Comparison of ENCODE assay signal across 18 cellular contexts in the genomic region with DNA sequence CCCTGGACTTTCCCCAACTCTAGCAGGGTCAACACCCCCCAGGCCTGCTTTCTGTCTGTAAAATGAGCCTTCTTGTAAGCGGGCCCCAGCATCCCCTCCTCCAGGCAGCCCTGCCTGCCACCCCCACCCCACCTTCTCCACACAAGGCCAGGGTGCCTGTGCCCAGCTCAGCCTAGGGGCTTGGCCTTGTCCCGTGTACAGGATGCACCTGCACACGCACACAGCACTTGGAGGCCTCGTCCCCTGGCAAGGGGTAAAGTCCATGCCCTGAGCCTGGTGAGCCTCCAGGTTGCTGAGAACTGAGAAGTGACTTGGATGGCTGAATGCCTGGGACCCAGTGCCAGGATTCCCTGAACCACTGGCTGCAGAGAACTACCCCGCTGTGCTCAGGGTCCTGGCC. TPM values are rescaled to one million over a fixed set of nuclear protein-coding genes. Genes with fewer than 3 reads are reported as not detected.
DNase-seq lines count a peak whose midpoint lies in the region; ATAC-seq, FAIRE-seq and TF ChIP-seq lines count a peak whose summit lies in the region.
"Had no signal": no experiment of that assay in that cellular context is flagged by ENCODE, and none has a peak within 500 bp of the region (broad histone marks: within the 10 kb centered on the region; RNA-seq: fewer than 3 reads in every experiment).

No MANE protein-coding gene starts in this region.

- TF ChIP-seq RAD21 in K562 (CRISPR knock-in tag; conservative IDR thresholded peaks at IDR 0.05 in 1 of 2, IDR thresholded peaks at IDR 0.05 in 1 of 2) (no peak), HepG2 (CRISPR knock-in tag; IDR thresholded peaks at IDR 0.05) (no peak)

- DNase-seq in DMS 273 (lab: John Stamatoyannopoulos, UW; ENCODE audit: unreplicated experiment): peak; percentile 56
- DNase-seq in DMS 273 treated with DMSO at 0.1 percent for 48 hours (lab: John Stamatoyannopoulos, UW): no peak
- DNase-seq in K562 (ENCODE audit: extremely low read depth in 1 of 4, low spot score in 3 of 4): no peak
- DNase-seq in HepG2 (ENCODE audit: low spot score): no peak
- DNase-seq in T-helper 2 cell: no peak
- DNase-seq in ecto neural progenitor cell (ENCODE audit: low spot score): no peak
- DNase-seq: DMS79; GF-D8; HCEC 1CT; NCI-H2107; NCI-H226; NCI-H526 treated with DMSO at 0.1 percent for 48 hours; NK-92 treated with Interleukin-12 subunit alpha and Interleukin-12 subunit beta, amount 100 ng/mL, for 24 hours; T-cell had no signal

- TF ChIP-seq CTCF in K562 (IDR thresholded peaks at IDR 0.05 in 2 of 3, conservative IDR thresholded peaks at IDR 0.05 in 1 of 3; ENCODE audit: insufficient read depth in 2 of 3, low read depth in 1 of 3, low read length in 3 of 3) (no peak), HepG2 (CRISPR knock-in tag; IDR thresholded peaks at IDR 0.05) (no peak)

- 60% methylated on average over 5 of the region's 5 CpGs for WGBS in K562 (ENCODE audit: insufficient coverage, low coverage, missing lambda C conversion rate)
- 67% methylated on average over 1 of the region's 5 CpGs for WGBS in HepG2 (ENCODE audit: low lambda C conversion rate)

- peaks cover 4% of the 10 kb centered on the region for H3K9me1 ChIP-seq in K562 (ENCODE audit: control insufficient read depth, insufficient read depth, low read length)

- CTCF ChIA-PET in K562 (lab: Yijun Ruan, JAX; ENCODE audit: low intra/inter-chr PET ratio) (no interaction called here), HepG2 (lab: Yijun Ruan, JAX; ENCODE audit: low intra/inter-chr PET ratio, low total read pairs) (no interaction called here)

- peaks cover 2 to 17% of the 10 kb centered on the region in 2 experiments; a peak in 3 of 5 replicates for H3K4me1 ChIP-seq in K562 (replicated peaks in 1 of 2; ENCODE audit: control insufficient read depth in 2 of 2, insufficient read depth in 2 of 2, low read length in 2 of 2)
- peaks cover 34% of the 10 kb centered on the region for H3K4me1 ChIP-seq in HepG2 (ENCODE audit: insufficient read depth, low read length)

- no peaks in the 10 kb centered on the region for H3K79me2 ChIP-seq in K562 (ENCODE audit: control insufficient read depth, insufficient read depth, low read length)
- no peaks in the 10 kb centered on the region for H3K79me2 ChIP-seq in HepG2 (ENCODE audit: insufficient read depth, low read length)

- H3K9ac ChIP-seq in K562 (ENCODE audit: insufficient read depth in 1 of 2, low read depth in 2 of 2, low read length in 2 of 2) (no peak overlapping the region; a peak in 1 of 4 replicates), HepG2 (ENCODE audit: insufficient read depth, low read depth, low read length) (no peak overlapping the region)

- no peaks in the 10 kb centered on the region for H3K9me3 ChIP-seq in K562 (replicated peaks; ENCODE audit: control insufficient read depth, insufficient read depth, low read depth, low read length)
- H3K9me3 ChIP-seq in HepG2 (ENCODE audit: low read length): no peaks in the 10 kb centered on the region
- H3K9me3 ChIP-seq: BLaER1 treated with 17β-estradiol and CSF1 and Interleukin-3, amounts not matched to agents 10 nM and 100 nM had no signal

- POLR2A ChIA-PET in K562 (lab: Yijun Ruan, JAX) (no interaction called here), HepG2 (lab: Yijun Ruan, JAX) (no interaction called here)

- H2AFZ ChIP-seq in K562 (ENCODE audit: low read depth, low read length) (no peak overlapping the region), HepG2 (ENCODE audit: low read length) (no peak overlapping the region)

- TF ChIP-seq EP300 in K562 (IDR thresholded peaks at IDR 0.05; ENCODE audit: low read length) (no peak), HepG2 (IDR thresholded peaks at IDR 0.05; ENCODE audit: low read depth in 2 of 2, low read length in 2 of 2) (no peak), HepG2 (CRISPR knock-in tag; IDR thresholded peaks at IDR 0.05; ENCODE audit: borderline replicate concordance) (no peak)

- H3K27ac ChIP-seq in K562 (ENCODE audit: extremely low read depth, low read depth, low read length) (no peak overlapping the region), HepG2 (ENCODE audit: extremely low read length, insufficient read depth, low read length) (peak overlapping the region; percentile 17)
- H3K27ac ChIP-seq: 22Rv1; BLaER1 treated with 17β-estradiol and CSF1 and Interleukin-3, amounts not matched to agents 10 nM and 100 nM had no signal

- H3K27me3 ChIP-seq in K562 (ENCODE audit: control insufficient read depth in 2 of 2, insufficient read depth in 2 of 2, low read length in 2 of 2) (peaks cover 0 to 1% of the 10 kb centered on the region in 2 experiments; a peak in 1 of 5 replicates), HepG2 (ENCODE audit: control insufficient read depth in 1 of 2, insufficient read depth in 2 of 2, low read length in 2 of 2) (no peaks in the 10 kb centered on the region)
- H3K27me3 ChIP-seq: BLaER1 treated with 17β-estradiol and CSF1 and Interleukin-3, amounts not matched to agents 10 nM and 100 nM had no signal

- no TSS peak for BruUV-seq in K562 (replicated peaks; lab: Mats Ljungman, UMichigan)
- no TSS peak for BruUV-seq in HepG2 (replicated peaks; lab: Mats Ljungman, UMichigan)

- intact Hi-C loops in K562 (cut with micrococcal nuclease) (no loop called here), HepG2 (cut with micrococcal nuclease; ENCODE audit: unreplicated experiment) (loop anchor here (5.0 kb wide), 2 partner anchors 47 to 48 kb away; a partner anchor contains a TSS)

- H4K20me1 ChIP-seq in K562 (replicated peaks; ENCODE audit: control insufficient read depth, insufficient read depth, low read length) (no peaks in the 10 kb centered on the region; the same call in 1 of the 2 replicates), HepG2 (ENCODE audit: insufficient read depth, low read length) (no peaks in the 10 kb centered on the region)

- no peak overlapping the region for H3K4me2 ChIP-seq in K562 (ENCODE audit: insufficient read depth, low read length)
- H3K4me2 ChIP-seq in HepG2 (ENCODE audit: low read depth, low read length): peak overlapping the region; percentile 30; the same call in 1 of the 2 replicates

- no peak for FAIRE-seq in K562 (lab: Jason Lieb, UNC)
- FAIRE-seq in HepG2 (lab: Jason Lieb, UNC): no peak

- H3K4me3 ChIP-seq in K562 (no peak overlapping the region), HepG2 (replicated peaks in 1 of 3; ENCODE audit: insufficient read depth in 1 of 3, low read depth in 2 of 3, low read length in 3 of 3) (no peak overlapping the region)
- H3K4me3 ChIP-seq: BLaER1 treated with 17β-estradiol and CSF1 and Interleukin-3, amounts not matched to agents 10 nM and 100 nM had no signal

- H3K36me3 ChIP-seq in K562 (ENCODE audit: control insufficient read depth, insufficient read depth, low read length) (peaks cover 42% of the 10 kb centered on the region; the same call in 2 of the 3 replicates), HepG2 (replicated peaks in 1 of 2; ENCODE audit: control insufficient read depth in 1 of 2, insufficient read depth in 2 of 2, low read length in 2 of 2) (peaks cover 10 to 26% of the 10 kb centered on the region in 2 experiments; a peak in 4 of 5 replicates)

- no peak for ATAC-seq in K562
- ATAC-seq in HepG2: peak; percentile 45
- no peak for ATAC-seq in GM18909 (IDR thresholded peaks at IDR 0.05; ENCODE audit: poor library complexity, unreplicated experiment)
- ATAC-seq in GM21717 (IDR thresholded peaks at IDR 0.05; ENCODE audit: unreplicated experiment): no peak
- ATAC-seq: T-cell had no signal

- TF ChIP-seq POLR2A in K562 (conservative IDR thresholded peaks at IDR 0.05) (no peak), HepG2 (IDR thresholded peaks at IDR 0.05; ENCODE audit: insufficient read depth in 1 of 2, low read depth in 2 of 2, low read length in 2 of 2) (0 out of 4 replicates have a peak, but pooled peaks have one; percentile 23 to 33)

- in situ Hi-C loops in K562 (cut with MboI): no loop called here
- in situ Hi-C loops in HepG2 (cut with HindIII; ENCODE audit: extremely low pct_ligation_motif_present, low pct_unique_long_range_greater_than_20kb): no loop called here

RNA-seq across cellular contexts. Expression of a gene that starts 1.6 kb away (rescaled TPM):
- 0.19 TPM in 1 of 2 replicates, not detected in the other for total RNA-seq in K562 (2011; cell fraction: chromatin; rRNA removed; ENCODE audit: low replicate concordance)
- not detected in 2 replicates for total RNA-seq in K562 (2011; cell fraction: nucleolus; rRNA removed)
- total RNA-seq in K562 (2011; cell fraction: nucleoplasm; rRNA removed): not detected in 2 replicates
- total RNA-seq in K562 (2014; rRNA removed) (not detected in 2 replicates), K562 (2014; rRNA removed; fragmentation: Illumina TruSeq; extraction: Trizol) (not detected in 2 replicates), K562 (2015; rRNA removed; fragmentation: Illumina TruSeq; extraction: Trizol) (not detected in 2 replicates), K562 (2021) (not detected in 2 replicates), HepG2 (2016; rRNA removed; fragmentation: Illumina TruSeq; extraction: Trizol) (0.53 and 1.1 TPM in 2 replicates)
- polyA plus RNA-seq in K562 (2011; rRNA removed) (0.05 TPM in 1 of 2 replicates, not detected in the other), K562 (2014; fragmentation: Illumina TruSeq; extraction: Trizol) (not detected in 2 replicates), K562 (2014; fragmentation: Nextera tagmentation; extraction: Ambion mirVana) (not detected), K562 (2014; rRNA removed) (not detected in 2 replicates), HepG2 (2011; rRNA removed) (2.5 and 4.4 TPM in 2 replicates)
- polyA plus RNA-seq in K562 (2011; cell fraction: cytosol; rRNA removed): 0.09 TPM in 1 of 2 replicates, not detected in the other
- 0.18 and 0.23 TPM in 2 replicates for polyA plus RNA-seq in K562 (2011; cell fraction: nucleus; rRNA removed)
- polyA plus RNA-seq in K562 (2012): not detected in 2 replicates
- polyA minus RNA-seq in K562 (2011; rRNA and poly(A)+ RNA removed): not detected in 2 replicates
- not detected in 2 replicates for polyA minus RNA-seq in K562 (2011; cell fraction: cytosol; rRNA and poly(A)+ RNA removed)
- polyA minus RNA-seq in K562 (2011; cell fraction: nucleus; rRNA and poly(A)+ RNA removed): not detected in 2 replicates
- 0.35 TPM in 1 of 2 replicates, not detected in the other for total RNA-seq in HepG2 (2016; cell fraction: cytosol; rRNA removed; fragmentation: Illumina TruSeq; extraction: Trizol; ENCODE audit: low read depth)
- 0.52 and 1.7 TPM in 2 replicates for total RNA-seq in HepG2 (2016; cell fraction: insoluble cytoplasmic fraction; rRNA removed; fragmentation: Illumina TruSeq; extraction: Trizol)
- 0.83 and 1.2 TPM in 2 replicates for total RNA-seq in HepG2 (2016; cell fraction: membrane; rRNA removed; fragmentation: Illumina TruSeq; extraction: Trizol)
- 1.3 and 3.3 TPM in 2 replicates for total RNA-seq in HepG2 (2016; cell fraction: nucleus; rRNA removed; fragmentation: Illumina TruSeq; extraction: Trizol)
- polyA plus RNA-seq in HepG2 (2011; cell fraction: cytosol; rRNA removed): 1.8 and 2.5 TPM in 2 replicates
- 22.0 and 25.8 TPM in 2 replicates for polyA plus RNA-seq in HepG2 (2011; cell fraction: nucleus; rRNA removed)
- 0.72 and 2.5 TPM in 2 replicates for polyA plus RNA-seq in HepG2 (2012)
- polyA plus RNA-seq in HepG2 (2016; cell fraction: cytosol; fragmentation: Illumina TruSeq; extraction: Trizol; ENCODE audit: low read depth): 0.96 and 1.4 TPM in 2 replicates
- polyA plus RNA-seq in HepG2 (2016; cell fraction: insoluble cytoplasmic fraction; fragmentation: Illumina TruSeq; extraction: Trizol; ENCODE audit: low read depth): 0.32 and 1.1 TPM in 2 replicates
- 0.78 and 1.2 TPM in 2 replicates for polyA plus RNA-seq in HepG2 (2016; cell fraction: membrane; fragmentation: Illumina TruSeq; extraction: Trizol; ENCODE audit: low read depth)
- polyA plus RNA-seq in HepG2 (2016; cell fraction: nucleus; fragmentation: Illumina TruSeq; extraction: Trizol; ENCODE audit: insufficient read depth, low read depth): 5.7 and 6.4 TPM in 2 replicates
- 3.3 TPM in 1 of 2 replicates, not detected in the other for polyA minus RNA-seq in HepG2 (2011; rRNA and poly(A)+ RNA removed; ENCODE audit: low replicate concordance)
- polyA minus RNA-seq in HepG2 (2011; cell fraction: cytosol; rRNA and poly(A)+ RNA removed): 1.1 TPM in 2 replicates
- polyA minus RNA-seq in HepG2 (2011; cell fraction: nucleus; rRNA and poly(A)+ RNA removed): 2.8 and 4.1 TPM in 2 replicates
- total RNA-seq: T-cell had no signal

RNA-seq across cellular contexts. Expression of a gene that starts 45.6 kb away (rescaled TPM):
- 90.2 and 178 TPM in 2 replicates for total RNA-seq in K562 (2011; cell fraction: chromatin; rRNA removed; ENCODE audit: low replicate concordance)
- total RNA-seq in K562 (2011; cell fraction: nucleolus; rRNA removed): 124 and 128 TPM in 2 replicates
- 77.5 and 85.2 TPM in 2 replicates for total RNA-seq in K562 (2011; cell fraction: nucleoplasm; rRNA removed)
- total RNA-seq in K562 (2014; rRNA removed) (40.4 and 44.6 TPM in 2 replicates), K562 (2014; rRNA removed; fragmentation: Illumina TruSeq; extraction: Trizol) (16.8 and 17.9 TPM in 2 replicates), K562 (2015; rRNA removed; fragmentation: Illumina TruSeq; extraction: Trizol) (32.4 and 34.3 TPM in 2 replicates), K562 (2021) (45.0 and 53.3 TPM in 2 replicates), HepG2 (2016; rRNA removed; fragmentation: Illumina TruSeq; extraction: Trizol) (17.7 and 25.9 TPM in 2 replicates)
- polyA plus RNA-seq in K562 (2011; rRNA removed) (28.5 and 30.6 TPM in 2 replicates), K562 (2014; fragmentation: Illumina TruSeq; extraction: Trizol) (35.0 and 36.7 TPM in 2 replicates), K562 (2014; fragmentation: Nextera tagmentation; extraction: Ambion mirVana) (1 to 10 TPM; 1.0 to 1.9 TPM), K562 (2014; rRNA removed) (41.0 and 48.9 TPM in 2 replicates), HepG2 (2011; rRNA removed) (21.6 and 29.1 TPM in 2 replicates)
- polyA plus RNA-seq in K562 (2011; cell fraction: cytosol; rRNA removed): 20.8 and 33.6 TPM in 2 replicates
- 96.6 and 109 TPM in 2 replicates for polyA plus RNA-seq in K562 (2011; cell fraction: nucleus; rRNA removed)
- 43.7 and 43.9 TPM in 2 replicates for polyA plus RNA-seq in K562 (2012)
- polyA minus RNA-seq in K562 (2011; rRNA and poly(A)+ RNA removed): 19.3 and 21.7 TPM in 2 replicates
- polyA minus RNA-seq in K562 (2011; cell fraction: cytosol; rRNA and poly(A)+ RNA removed): 21.6 and 25.8 TPM in 2 replicates
- polyA minus RNA-seq in K562 (2011; cell fraction: nucleus; rRNA and poly(A)+ RNA removed): 28.8 and 51.3 TPM in 2 replicates
- 8.7 and 9.2 TPM in 2 replicates for total RNA-seq in HepG2 (2016; cell fraction: cytosol; rRNA removed; fragmentation: Illumina TruSeq; extraction: Trizol; ENCODE audit: low read depth)
- 16.1 and 27.0 TPM in 2 replicates for total RNA-seq in HepG2 (2016; cell fraction: insoluble cytoplasmic fraction; rRNA removed; fragmentation: Illumina TruSeq; extraction: Trizol)
- total RNA-seq in HepG2 (2016; cell fraction: membrane; rRNA removed; fragmentation: Illumina TruSeq; extraction: Trizol): 10.9 and 12.1 TPM in 2 replicates
- 21.4 and 23.7 TPM in 2 replicates for total RNA-seq in HepG2 (2016; cell fraction: nucleus; rRNA removed; fragmentation: Illumina TruSeq; extraction: Trizol)
- polyA plus RNA-seq in HepG2 (2011; cell fraction: cytosol; rRNA removed): 15.9 and 20.9 TPM in 2 replicates
- 103 and 104 TPM in 2 replicates for polyA plus RNA-seq in HepG2 (2011; cell fraction: nucleus; rRNA removed)
- 20.3 and 27.6 TPM in 2 replicates for polyA plus RNA-seq in HepG2 (2012)
- polyA plus RNA-seq in HepG2 (2016; cell fraction: cytosol; fragmentation: Illumina TruSeq; extraction: Trizol; ENCODE audit: low read depth): 6.2 and 7.6 TPM in 2 replicates
- 14.4 and 18.3 TPM in 2 replicates for polyA plus RNA-seq in HepG2 (2016; cell fraction: insoluble cytoplasmic fraction; fragmentation: Illumina TruSeq; extraction: Trizol; ENCODE audit: low read depth)
- polyA plus RNA-seq in HepG2 (2016; cell fraction: membrane; fragmentation: Illumina TruSeq; extraction: Trizol; ENCODE audit: low read depth): 6.6 and 9.3 TPM in 2 replicates
- 46.6 and 50.2 TPM in 2 replicates for polyA plus RNA-seq in HepG2 (2016; cell fraction: nucleus; fragmentation: Illumina TruSeq; extraction: Trizol; ENCODE audit: insufficient read depth, low read depth)
- polyA minus RNA-seq in HepG2 (2011; rRNA and poly(A)+ RNA removed; ENCODE audit: low replicate concordance): 22.4 and 37.1 TPM in 2 replicates
- 9.5 and 13.6 TPM in 2 replicates for polyA minus RNA-seq in HepG2 (2011; cell fraction: cytosol; rRNA and poly(A)+ RNA removed)
- polyA minus RNA-seq in HepG2 (2011; cell fraction: nucleus; rRNA and poly(A)+ RNA removed): 35.1 and 46.9 TPM in 2 replicates

RNA-seq across cellular contexts. Expression of a gene that starts 45.9 kb away (rescaled TPM):
- 132 and 299 TPM in 2 replicates for total RNA-seq in K562 (2011; cell fraction: chromatin; rRNA removed; ENCODE audit: low replicate concordance)
- total RNA-seq in K562 (2011; cell fraction: nucleolus; rRNA removed): 154 and 168 TPM in 2 replicates
- total RNA-seq in K562 (2011; cell fraction: nucleoplasm; rRNA removed): 141 and 151 TPM in 2 replicates
- total RNA-seq in K562 (2014; rRNA removed) (21.1 and 24.1 TPM in 2 replicates), K562 (2014; rRNA removed; fragmentation: Illumina TruSeq; extraction: Trizol) (10.0 and 12.0 TPM in 2 replicates), K562 (2015; rRNA removed; fragmentation: Illumina TruSeq; extraction: Trizol) (17.2 and 17.8 TPM in 2 replicates), K562 (2021) (43.4 and 48.1 TPM in 2 replicates), HepG2 (2016; rRNA removed; fragmentation: Illumina TruSeq; extraction: Trizol) (11.2 and 16.8 TPM in 2 replicates)
- polyA plus RNA-seq in K562 (2011; rRNA removed) (21.0 and 34.2 TPM in 2 replicates), K562 (2014; fragmentation: Illumina TruSeq; extraction: Trizol) (19.4 and 22.5 TPM in 2 replicates), K562 (2014; fragmentation: Nextera tagmentation; extraction: Ambion mirVana) (1 to 10 TPM; 1.2 to 1.4 TPM), K562 (2014; rRNA removed) (27.4 and 31.4 TPM in 2 replicates), HepG2 (2011; rRNA removed) (33.8 and 42.5 TPM in 2 replicates)
- polyA plus RNA-seq in K562 (2011; cell fraction: cytosol; rRNA removed): 25.3 and 40.5 TPM in 2 replicates
- polyA plus RNA-seq in K562 (2011; cell fraction: nucleus; rRNA removed): 83.2 and 123 TPM in 2 replicates
- polyA plus RNA-seq in K562 (2012): 30.0 and 42.5 TPM in 2 replicates
- polyA minus RNA-seq in K562 (2011; rRNA and poly(A)+ RNA removed): 23.0 and 45.7 TPM in 2 replicates
- 28.1 and 43.8 TPM in 2 replicates for polyA minus RNA-seq in K562 (2011; cell fraction: cytosol; rRNA and poly(A)+ RNA removed)
- 55.9 and 63.5 TPM in 2 replicates for polyA minus RNA-seq in K562 (2011; cell fraction: nucleus; rRNA and poly(A)+ RNA removed)
- 9.4 and 9.6 TPM in 2 replicates for total RNA-seq in HepG2 (2016; cell fraction: cytosol; rRNA removed; fragmentation: Illumina TruSeq; extraction: Trizol; ENCODE audit: low read depth)
- total RNA-seq in HepG2 (2016; cell fraction: insoluble cytoplasmic fraction; rRNA removed; fragmentation: Illumina TruSeq; extraction: Trizol): 8.7 and 17.7 TPM in 2 replicates
- total RNA-seq in HepG2 (2016; cell fraction: membrane; rRNA removed; fragmentation: Illumina TruSeq; extraction: Trizol): 8.8 and 10.6 TPM in 2 replicates
- total RNA-seq in HepG2 (2016; cell fraction: nucleus; rRNA removed; fragmentation: Illumina TruSeq; extraction: Trizol): 22.6 and 31.6 TPM in 2 replicates
- polyA plus RNA-seq in HepG2 (2011; cell fraction: cytosol; rRNA removed): 14.5 and 20.0 TPM in 2 replicates
- polyA plus RNA-seq in HepG2 (2011; cell fraction: nucleus; rRNA removed): 141 and 157 TPM in 2 replicates
- polyA plus RNA-seq in HepG2 (2012): 24.5 and 28.7 TPM in 2 replicates
- polyA plus RNA-seq in HepG2 (2016; cell fraction: cytosol; fragmentation: Illumina TruSeq; extraction: Trizol; ENCODE audit: low read depth): 1.4 and 2.2 TPM in 2 replicates
- polyA plus RNA-seq in HepG2 (2016; cell fraction: insoluble cytoplasmic fraction; fragmentation: Illumina TruSeq; extraction: Trizol; ENCODE audit: low read depth): 8.0 and 11.9 TPM in 2 replicates
- 3.5 and 4.4 TPM in 2 replicates for polyA plus RNA-seq in HepG2 (2016; cell fraction: membrane; fragmentation: Illumina TruSeq; extraction: Trizol; ENCODE audit: low read depth)
- 63.3 and 65.0 TPM in 2 replicates for polyA plus RNA-seq in HepG2 (2016; cell fraction: nucleus; fragmentation: Illumina TruSeq; extraction: Trizol; ENCODE audit: insufficient read depth, low read depth)
- polyA minus RNA-seq in HepG2 (2011; rRNA and poly(A)+ RNA removed; ENCODE audit: low replicate concordance): 93.0 and 117 TPM in 2 replicates
- 26.3 and 30.4 TPM in 2 replicates for polyA minus RNA-seq in HepG2 (2011; cell fraction: cytosol; rRNA and poly(A)+ RNA removed)
- polyA minus RNA-seq in HepG2 (2011; cell fraction: nucleus; rRNA and poly(A)+ RNA removed): 66.6 and 70.0 TPM in 2 replicates
